In genomic region chr10:128694532-128694931, GRCh38 we compare ENCODE assay signal across 23 cellular contexts.
"Had no signal": no experiment of that assay in that cellular context is flagged by ENCODE, and none has a peak within 500 bp of the region (broad histone marks: within the 10 kb centered on the region; RNA-seq: fewer than 3 reads in every experiment).

No MANE protein-coding gene starts in this region.

- H3K9me3 ChIP-seq: gastrocnemius medialis, lower lobe of right lung, spleen, thoracic aorta, tibial nerve, upper lobe of left lung had no signal

- DNase-seq: dermis blood vessel endothelial cell; effector memory CD8-positive, alpha-beta T cell; foreskin fibroblast; gastrocnemius medialis; left ventricle myocardium superior; lower lobe of right lung; natural killer cell; right cardiac atrium; spleen; stimulated activated CD4-positive, alpha-beta T cell treated with anti-CD3 and anti-CD28 coated beads, Interleukin-4, amount 100 ng/mL, for 4 hours; upper lobe of left lung had no signal

- H3K4me1 Mint-ChIP-seq: memory B cell; natural killer cell; stimulated activated memory B cell treated with anti-CD40 and anti-IgM and Interleukin-4, amounts not matched to agents 10 μg/mL and 1 μg/mL and 100 μg/mL, for 72 hours had no signal

- H3K79me2 ChIP-seq: parathyroid adenoma had no signal

- H3K27ac Mint-ChIP-seq: effector memory CD8-positive, alpha-beta T cell; memory B cell; natural killer cell; neural progenitor cell; progenitor cell of endocrine pancreas; stimulated activated memory B cell treated with anti-CD40 and anti-IgM and Interleukin-4, amounts not matched to agents 10 μg/mL and 1 μg/mL and 100 μg/mL, for 72 hours; stimulated activated naive CD8-positive, alpha-beta T cell treated with anti-CD3 and anti-CD28 coated beads, Interleukin-15, Interleukin-2, amounts not matched to agents 100 ng/mL and 50 ng/mL, for 24 hours had no signal

- ATAC-seq: effector memory CD8-positive, alpha-beta T cell; gastrocnemius medialis; left ventricle myocardium superior; lower lobe of right lung; natural killer cell; right cardiac atrium; stimulated activated memory B cell treated with anti-CD40 and anti-IgM and Interleukin-4, amounts not matched to agents 10 μg/mL and 1 μg/mL and 100 μg/mL, for 72 hours had no signal

- FAIRE-seq: keratinocyte, urothelium cell line had no signal

- H3K4me3 Mint-ChIP-seq: effector memory CD8-positive, alpha-beta T cell; memory B cell; natural killer cell; neural progenitor cell; stimulated activated memory B cell treated with anti-CD40 and anti-IgM and Interleukin-4, amounts not matched to agents 10 μg/mL and 1 μg/mL and 100 μg/mL, for 72 hours; stimulated activated naive CD8-positive, alpha-beta T cell treated with anti-CD3 and anti-CD28 coated beads, Interleukin-15, Interleukin-2, amounts not matched to agents 100 ng/mL and 50 ng/mL, for 24 hours had no signal

- H3K36me3 Mint-ChIP-seq: memory B cell; natural killer cell; neural progenitor cell; stimulated activated memory B cell treated with anti-CD40 and anti-IgM and Interleukin-4, amounts not matched to agents 10 μg/mL and 1 μg/mL and 100 μg/mL, for 72 hours had no signal

- H3K9ac ChIP-seq: neural progenitor cell, parathyroid adenoma had no signal

- H3K9me3 Mint-ChIP-seq: effector memory CD8-positive, alpha-beta T cell; memory B cell; natural killer cell; neural progenitor cell; stimulated activated memory B cell treated with anti-CD40 and anti-IgM and Interleukin-4, amounts not matched to agents 10 μg/mL and 1 μg/mL and 100 μg/mL, for 72 hours; stimulated activated naive CD8-positive, alpha-beta T cell treated with anti-CD3 and anti-CD28 coated beads, Interleukin-15, Interleukin-2, amounts not matched to agents 100 ng/mL and 50 ng/mL, for 24 hours had no signal

- H3K27me3 Mint-ChIP-seq: effector memory CD8-positive, alpha-beta T cell; memory B cell; stimulated activated memory B cell treated with anti-CD40 and anti-IgM and Interleukin-4, amounts not matched to agents 10 μg/mL and 1 μg/mL and 100 μg/mL, for 72 hours had no signal

- H3K4me1 ChIP-seq: gastrocnemius medialis, lower lobe of right lung, parathyroid adenoma, spleen, tibial nerve, upper lobe of left lung had no signal

- H3K4me3 ChIP-seq: coronary artery, gastrocnemius medialis, lower lobe of right lung, neural progenitor cell, skin epidermis, spleen, thoracic aorta, tibial nerve, upper lobe of left lung had no signal

- H3K4me2 ChIP-seq: neural progenitor cell had no signal

- H3K27ac ChIP-seq: coronary artery, gastrocnemius medialis, lower lobe of right lung, neural progenitor cell, parathyroid adenoma, skin epidermis, spleen, thoracic aorta, tibial nerve, upper lobe of left lung had no signal

- H3K27me3 ChIP-seq: gastrocnemius medialis, neural progenitor cell, tibial nerve, upper lobe of left lung had no signal

- H3K36me3 ChIP-seq: gastrocnemius medialis, lower lobe of right lung, neural progenitor cell, spleen, thoracic aorta, tibial nerve, upper lobe of left lung had no signal

- H2AFZ ChIP-seq: neural progenitor cell, parathyroid adenoma had no signal
